In the genomic region with DNA sequence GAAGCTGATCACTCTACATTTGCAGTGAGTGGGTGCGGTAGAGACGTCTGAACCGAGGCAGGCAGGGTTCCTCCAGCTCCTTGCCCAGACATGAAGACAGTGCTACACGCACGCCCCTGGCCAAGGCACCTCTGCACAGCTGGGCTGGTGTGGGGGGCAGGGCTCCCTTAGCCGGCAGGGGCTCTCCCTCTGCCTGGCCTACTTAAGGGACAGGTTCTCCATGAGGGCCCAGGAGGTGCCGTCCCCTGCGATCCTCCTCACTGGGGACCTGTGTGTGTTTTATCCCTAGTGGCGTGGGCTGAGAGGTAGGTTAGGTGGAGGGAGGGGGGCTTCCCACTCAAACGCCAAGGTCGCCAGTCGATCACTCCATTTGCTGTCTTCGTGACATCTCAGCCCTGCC, we compare ENCODE assay signal across 16 cellular contexts. TPM values are rescaled to one million over a fixed set of nuclear protein-coding genes. Genes with fewer than 3 reads are reported as not detected.
DNase-seq lines count a peak whose midpoint lies in the region; ATAC-seq and TF ChIP-seq lines count a peak whose summit lies in the region.
"Had no signal": no experiment of that assay in that cellular context is flagged by ENCODE, and none has a peak within 500 bp of the region (broad histone marks: within the 10 kb centered on the region; RNA-seq: fewer than 3 reads in every experiment).

No MANE protein-coding gene starts in this region.

- H3K36me3 ChIP-seq in H7 (replicated peaks; ENCODE audit: control insufficient read depth, insufficient read depth, low read length) (peaks cover 4% of the 10 kb centered on the region), right lobe of liver (peaks cover 0 to 12% (median 4%) of the 10 kb centered on the region in 4 donors), stomach smooth muscle (ENCODE audit: control insufficient read depth in 2 of 2, insufficient read depth in 2 of 2, low read length in 2 of 2) (peaks cover 17 to 18% of the 10 kb centered on the region in 2 donors)

- H3K9me3 ChIP-seq in right lobe of liver (no peaks in the 10 kb centered on the region), stomach smooth muscle (ENCODE audit: control insufficient read depth in 2 of 2, low read length in 2 of 2) (no peaks in the 10 kb centered on the region)

- TF ChIP-seq CTCF in right lobe of liver (IDR thresholded peaks at IDR 0.05) = no peak

- H3K4me1 ChIP-seq in right lobe of liver (peaks cover 0 to 4% (median 0%) of the 10 kb centered on the region in 4 donors), stomach smooth muscle (ENCODE audit: control insufficient read depth, insufficient read depth, low read length) (peaks cover 29% of the 10 kb centered on the region)

- H3K27me3 ChIP-seq in H7 (ENCODE audit: control insufficient read depth, insufficient read depth, low read length) (no peaks in the 10 kb centered on the region), right lobe of liver (no peaks in the 10 kb centered on the region), stomach smooth muscle (ENCODE audit: control insufficient read depth in 1 of 2, insufficient read depth in 2 of 2, low read length in 2 of 2) (no peaks in the 10 kb centered on the region)

- DNase-seq in H7 (peak; percentile 57), right lobe of liver (no peak), GM19240 (ENCODE audit: insufficient read length, low spot score) (no peak), HCEC 1CT (no peak)
- DNase-seq in activated T-cell treated with anti-CD3 and anti-CD28 coated beads, Interleukin-2, amount 50 U/mL, for 24 hours = no peak
- DNase-seq: activated CD8-positive, alpha-beta T cell treated with anti-CD3 and anti-CD28 coated beads, Interleukin-2, amount 10 ng/mL, durations not matched to agents 7 days and 5 days; cortex of kidney; mesendoderm; NCI-H2107; NCI-H774; SW 1271 had no signal

- no peak overlapping the region for H3K27ac Mint-ChIP-seq in activated T-cell treated with anti-CD3 and anti-CD28 coated beads, Interleukin-2, amount 50 U/mL, for 24 hours
- H3K27ac Mint-ChIP-seq: activated CD8-positive, alpha-beta T cell treated with anti-CD3 and anti-CD28 coated beads, Interleukin-2, amount 10 ng/mL, durations not matched to agents 7 days and 5 days; activated T-helper 17 cell treated with anti-CD3 and anti-CD28 coated beads, Interleukin-2, amount 50 U/mL, for 72 hours had no signal

- H3K27ac ChIP-seq in cingulate gyrus (ENCODE audit: low read depth, low read length) (peak overlapping the region; percentile 41), right lobe of liver (peak overlapping the region in 2 of 3 donors; percentile 51 to 81), stomach smooth muscle (ENCODE audit: low read length) (peak overlapping the region; percentile 31)

- ATAC-seq in right lobe of liver (peak in 3 of 4 donors; percentile 3 to 12 (median 4)), GM19397 (IDR thresholded peaks at IDR 0.05; ENCODE audit: unreplicated experiment) (no peak)
- ATAC-seq: activated CD8-positive, alpha-beta T cell treated with anti-CD3 and anti-CD28 coated beads, Interleukin-2, amount 10 ng/mL, durations not matched to agents 7 days and 5 days; activated T-helper 17 cell treated with anti-CD3 and anti-CD28 coated beads, Interleukin-2, amount 50 U/mL, for 72 hours had no signal

- H3K27me3 Mint-ChIP-seq in activated T-cell treated with anti-CD3 and anti-CD28 coated beads, Interleukin-2, amount 50 U/mL, for 24 hours = no peaks in the 10 kb centered on the region
- H3K27me3 Mint-ChIP-seq: activated T-helper 17 cell treated with anti-CD3 and anti-CD28 coated beads, Interleukin-2, amount 50 U/mL, for 72 hours had no signal

- no peak overlapping the region for H3K4me3 Mint-ChIP-seq in activated T-cell treated with anti-CD3 and anti-CD28 coated beads, Interleukin-2, amount 50 U/mL, for 24 hours
- H3K4me3 Mint-ChIP-seq: activated CD8-positive, alpha-beta T cell treated with anti-CD3 and anti-CD28 coated beads, Interleukin-2, amount 10 ng/mL, durations not matched to agents 7 days and 5 days; activated T-helper 17 cell treated with anti-CD3 and anti-CD28 coated beads, Interleukin-2, amount 50 U/mL, for 72 hours had no signal

- H3K4me1 Mint-ChIP-seq in activated T-cell treated with anti-CD3 and anti-CD28 coated beads, Interleukin-2, amount 50 U/mL, for 24 hours (ENCODE audit: low read depth) = peaks cover 10% of the 10 kb centered on the region

- no peaks in the 10 kb centered on the region for H3K9me3 Mint-ChIP-seq in activated T-cell treated with anti-CD3 and anti-CD28 coated beads, Interleukin-2, amount 50 U/mL, for 24 hours
- H3K9me3 Mint-ChIP-seq: activated T-helper 17 cell treated with anti-CD3 and anti-CD28 coated beads, Interleukin-2, amount 50 U/mL, for 72 hours had no signal

- WGBS in right lobe of liver (ENCODE audit: insufficient coverage, low coverage, low lambda C conversion rate, missing lambda C conversion rate) = no CpG with 5 or more reads among the region's 13 CpGs

- H3K36me3 Mint-ChIP-seq in activated T-cell treated with anti-CD3 and anti-CD28 coated beads, Interleukin-2, amount 50 U/mL, for 24 hours (ENCODE audit: low read depth) = peaks cover 17% of the 10 kb centered on the region

- H3K9ac ChIP-seq in stomach smooth muscle (ENCODE audit: low read length in 2 of 2) = no peak overlapping the region

- no peak for TF ChIP-seq POLR2A in right lobe of liver (IDR thresholded peaks at IDR 0.05)

- intact Hi-C loops in right lobe of liver (cut with DNase I) = no loop called here

- H3K4me3 ChIP-seq in H7 (ENCODE audit: insufficient read depth, low read depth, low read length) (no peak overlapping the region), right lobe of liver (no peak overlapping the region), stomach smooth muscle (ENCODE audit: low read length in 2 of 2) (no peak overlapping the region)
- H3K4me3 ChIP-seq: smooth muscle cell had no signal

RNA-seq across cellular contexts. Expression of a gene that starts 35.3 kb away (rescaled TPM):
- total RNA-seq in H7 (2014; rRNA removed; shearing (Covaris generic)) = 1.1 and 2.0 TPM in 2 replicates
- 10 to 100 TPM in 4 of 6 experiments, 1 to 10 TPM in 2; 6.2 to 42.7 (median 13.3) TPM for total RNA-seq in right lobe of liver

RNA-seq across cellular contexts. Expression of a gene that starts 52.0 kb away (rescaled TPM):
- total RNA-seq in H7 (2014; rRNA removed; shearing (Covaris generic)) = 72.1 and 78.0 TPM in 2 replicates
- total RNA-seq in right lobe of liver = 10 to 100 TPM; 30.8 to 38.6 (median 35.8) TPM

RNA-seq across cellular contexts. Expression of a gene that starts 52.3 kb away (rescaled TPM):
- 11.1 and 13.2 TPM in 2 replicates for total RNA-seq in H7 (2014; rRNA removed; shearing (Covaris generic))
- 1 to 10 TPM; 1.8 to 6.1 (median 4.1) TPM for total RNA-seq in right lobe of liver
